1 cellular context compared by ENCODE assay signal in genomic region chr6:26576929-26577719, GRCh38.
A peak's percentile ranks its signal among the peaks of the same experiment; 100 is the strongest.
TF ChIP-seq lines count a peak whose summit lies in the region.

No MANE protein-coding gene starts in this region.

TF ChIP-seq in HepG2, 621 proteins besides CTCF, POLR2A, EP300 and RAD21 (continued from another document and continues in another):
- TF ChIP-seq KIAA2018 (CRISPR knock-in tag; IDR thresholded peaks at IDR 0.05; ENCODE audit: borderline replicate concordance) (no peak), ZEB1 (IDR thresholded peaks at IDR 0.05; ENCODE audit: insufficient replicate concordance, low read depth) (no peak), ELK4 (CRISPR knock-in tag; IDR thresholded peaks at IDR 0.05; ENCODE audit: borderline replicate concordance) (no peak), NFKB2 (CRISPR knock-in tag; IDR thresholded peaks at IDR 0.05; ENCODE audit: borderline replicate concordance) (0 out of 2 replicates have a peak, but pooled peaks have one; percentile 46), ZNF337 (CRISPR knock-in tag; IDR thresholded peaks at IDR 0.05; ENCODE audit: borderline replicate concordance, low read depth) (no peak), RAD51 (IDR thresholded peaks at IDR 0.05; ENCODE audit: borderline replicate concordance) (no peak), SOX13 (IDR thresholded peaks at IDR 0.05) (no peak), SOX13 (CRISPR knock-in tag; conservative IDR thresholded peaks at IDR 0.05 in 1 of 2, IDR thresholded peaks at IDR 0.05 in 1 of 2) (peak in 1 of 2 experiments; percentile 30; a peak in 1 of 4 replicates), HOXA5 (CRISPR knock-in tag; IDR thresholded peaks at IDR 0.05) (peak; percentile 49; the same call in 1 of the 2 replicates), ZBTB49 (CRISPR knock-in tag; IDR thresholded peaks at IDR 0.05; ENCODE audit: borderline replicate concordance) (no peak), NFYB (CRISPR knock-in tag; IDR thresholded peaks at IDR 0.05) (no peak), NCOR1 (IDR thresholded peaks at IDR 0.05; ENCODE audit: borderline replicate concordance, low read length) (peak; percentile 36; the same call in 1 of the 2 replicates), MEIS1 (CRISPR knock-in tag; IDR thresholded peaks at IDR 0.05; ENCODE audit: borderline replicate concordance) (no peak), ARNTL (CRISPR knock-in tag; IDR thresholded peaks at IDR 0.05) (no peak), RARA (CRISPR knock-in tag; IDR thresholded peaks at IDR 0.05) (0 out of 2 replicates have a peak, but pooled peaks have one; percentile 25), ESRRA (CRISPR knock-in tag; IDR thresholded peaks at IDR 0.05; ENCODE audit: low read depth) (no peak), CENPBD1 (CRISPR knock-in tag; IDR thresholded peaks at IDR 0.05; ENCODE audit: borderline replicate concordance, low read depth) (no peak), NFE2 (CRISPR knock-in tag; IDR thresholded peaks at IDR 0.05) (no peak), HNF4A (CRISPR knock-in tag; IDR thresholded peaks at IDR 0.05) (no peak), ADNP (CRISPR knock-in tag; IDR thresholded peaks at IDR 0.05) (peak; percentile 90; the same call in 1 of the 2 replicates), CHD4 (IDR thresholded peaks at IDR 0.05; ENCODE audit: borderline replicate concordance, low read length) (peak; percentile 85; the same call in 1 of the 2 replicates), ATF5 (CRISPR knock-in tag; IDR thresholded peaks at IDR 0.05; ENCODE audit: low read depth) (no peak), CAMTA2 (CRISPR knock-in tag; IDR thresholded peaks at IDR 0.05; ENCODE audit: borderline replicate concordance) (no peak), ERF (CRISPR knock-in tag; IDR thresholded peaks at IDR 0.05) (peak; percentile 65; the same call in 1 of the 2 replicates), ZNF24 (IDR thresholded peaks at IDR 0.05) (peak; percentile 93), ZNF749 (CRISPR knock-in tag; IDR thresholded peaks at IDR 0.05; ENCODE audit: borderline replicate concordance) (0 out of 2 replicates have a peak, but pooled peaks have one; percentile 48), ZNF18 (CRISPR knock-in tag; IDR thresholded peaks at IDR 0.05; ENCODE audit: insufficient replicate concordance) (peak; percentile 62), ZNF142 (CRISPR knock-in tag; IDR thresholded peaks at IDR 0.05) (no peak), ZFP62 (CRISPR knock-in tag; IDR thresholded peaks at IDR 0.05) (no peak), HOXD1 (CRISPR knock-in tag; IDR thresholded peaks at IDR 0.05) (no peak), MTF1 (CRISPR knock-in tag; IDR thresholded peaks at IDR 0.05) (no peak), SATB2 (CRISPR knock-in tag; IDR thresholded peaks at IDR 0.05) (no peak), ZMYM2 (CRISPR knock-in tag; IDR thresholded peaks at IDR 0.05) (peak; percentile 79; the same call in 1 of the 2 replicates), HMGA1 (CRISPR knock-in tag; conservative IDR thresholded peaks at IDR 0.05) (no peak), HOXA9 (CRISPR knock-in tag; IDR thresholded peaks at IDR 0.05; ENCODE audit: borderline replicate concordance) (no peak), ZNF552 (CRISPR knock-in tag; IDR thresholded peaks at IDR 0.05; ENCODE audit: borderline replicate concordance) (no peak), ELF3 (CRISPR knock-in tag; IDR thresholded peaks at IDR 0.05) (peak; percentile 71), NRL (CRISPR knock-in tag; IDR thresholded peaks at IDR 0.05; ENCODE audit: borderline replicate concordance) (no peak), JARID2 (CRISPR knock-in tag; IDR thresholded peaks at IDR 0.05; ENCODE audit: insufficient replicate concordance) (no peak), CREM (IDR thresholded peaks at IDR 0.05) (no peak), CREM (CRISPR knock-in tag; IDR thresholded peaks at IDR 0.05) (no peak), FLYWCH1 (CRISPR knock-in tag; IDR thresholded peaks at IDR 0.05) (no peak)
